8 cellular contexts compared by ENCODE assay signal in the genomic region with DNA sequence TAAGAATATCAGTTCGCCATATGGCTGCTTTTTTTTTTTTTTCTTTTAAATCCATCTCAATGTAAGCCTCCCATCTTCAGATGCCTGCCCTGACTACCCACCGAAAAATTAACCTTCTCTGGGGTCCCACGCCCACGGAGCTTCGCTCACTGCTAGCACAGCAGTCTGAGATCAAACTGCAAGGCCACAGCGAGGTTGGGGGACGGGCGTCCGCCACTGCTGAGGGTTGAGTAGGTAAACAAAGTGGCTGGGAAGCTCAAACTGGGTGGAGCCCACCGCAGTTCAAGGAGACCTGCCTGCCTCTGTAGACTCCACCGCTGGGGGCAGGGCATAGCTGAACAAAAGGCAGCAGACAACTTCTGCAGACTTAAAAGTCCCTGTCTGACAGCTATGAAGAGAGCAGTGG.
A peak's percentile ranks its signal among the peaks of the same experiment; 100 is the strongest.
DNase-seq lines count a peak whose midpoint lies in the region; ATAC-seq and TF ChIP-seq lines count a peak whose summit lies in the region.
"Not testable (repeated sequence)": the region's sequence is repeated elsewhere in the genome, so short reads cannot be mapped to it uniquely, and the experiment has no call there.

No MANE protein-coding gene starts in this region.

- H3K36me3 ChIP-seq in CD4-positive, alpha-beta memory T cell (ENCODE audit: insufficient read depth, low read length): not testable (repeated sequence)

- TF ChIP-seq CTCF in coronary artery (IDR thresholded peaks at IDR 0.05): not testable (repeated sequence)
- TF ChIP-seq CTCF in progenitor cell of endocrine pancreas (IDR thresholded peaks at IDR 0.05; ENCODE audit: unreplicated experiment): peak; percentile 43

- H3K4me1 Mint-ChIP-seq in CD4-positive, alpha-beta memory T cell: peaks cover 7 to 32% (median 18%) of the 10 kb centered on the region in 4 donors
- peaks cover 26 to 30% (median 28%) of the 10 kb centered on the region in 3 donors for H3K4me1 Mint-ChIP-seq in T-cell
- H3K4me1 Mint-ChIP-seq in progenitor cell of endocrine pancreas (ENCODE audit: low read depth): not testable (repeated sequence)

- POLR2A ChIA-PET in CD4-positive, alpha-beta memory T cell (lab: Charles Lee; ENCODE audit: partially characterized antibody): interaction anchor here (1.0 to 1.9 kb wide), 5 partner anchors 10 to 221 kb away, joined by 3 to 5 read pairs (median 4); no protein-coding TSS in a partner anchor
- POLR2A ChIA-PET in T-cell (lab: Charles Lee): interaction anchor here in 1 of 2 donors (0.7 kb wide), 1 partner anchor 10 kb away, joined by 3 read pairs; no protein-coding TSS in a partner anchor

- H3K27me3 Mint-ChIP-seq in CD4-positive, alpha-beta memory T cell; T-cell; progenitor cell of endocrine pancreas: not testable (repeated sequence)

- intact Hi-C loops in CD4-positive, alpha-beta memory T cell (cut with micrococcal nuclease): loop anchor here (10.0 kb wide), 1 partner anchor 49 kb away; no protein-coding TSS in a partner anchor

- peak in 3 of 4 experiments; percentile 58 to 88 (median 62) for ATAC-seq in T-cell (replicated peaks in 1 of 4)
- ATAC-seq in stimulated activated naive CD8-positive, alpha-beta T cell treated with anti-CD3 and anti-CD28 coated beads, Interleukin-15, Interleukin-2, amounts not matched to agents 100 U/mL and 50 U/mL, for 24 hours: not testable (repeated sequence)

- peaks cover 29 to 60% of the 10 kb centered on the region in 2 donors for H3K36me3 Mint-ChIP-seq in CD4-positive, alpha-beta memory T cell
- H3K36me3 Mint-ChIP-seq in T-cell: peaks cover 38% of the 10 kb centered on the region
- peaks cover 33% of the 10 kb centered on the region for H3K36me3 Mint-ChIP-seq in progenitor cell of endocrine pancreas (ENCODE audit: insufficient read depth)

- not testable (repeated sequence) for H3K4me3 ChIP-seq in CD4-positive, alpha-beta memory T cell (ENCODE audit: low read length in 2 of 2); coronary artery

- not testable (repeated sequence) for H3K27me3 ChIP-seq in CD4-positive, alpha-beta memory T cell (ENCODE audit: insufficient read depth, low read length)

- H3K27ac Mint-ChIP-seq in CD4-positive, alpha-beta memory T cell: peak overlapping the region in 3 of 7 donors; percentile 36 to 42 (median 39)
- H3K27ac Mint-ChIP-seq in T-cell (peak overlapping the region; percentile 84 to 86), progenitor cell of endocrine pancreas (peak overlapping the region; percentile 43)

- CTCF ChIA-PET in CD4-positive, alpha-beta memory T cell (lab: Charles Lee; ENCODE audit: partially characterized antibody): interaction anchor here (0.6 to 3.0 kb wide), 18 partner anchors 10 to 467 kb away, joined by 3 to 24 read pairs (median 4); no protein-coding TSS in a partner anchor
- CTCF ChIA-PET in T-cell (lab: Charles Lee): interaction anchor here (0.6 to 2.2 kb wide), 5 partner anchors 20 to 694 kb away, joined by 3 to 7 read pairs (median 4); no protein-coding TSS in a partner anchor

- H3K27ac ChIP-seq in CD4-positive, alpha-beta memory T cell (ENCODE audit: low read depth, low read length); coronary artery: not testable (repeated sequence)

- peak overlapping the region in 5 of 8 donors; percentile 17 to 57 (median 49) for H3K4me3 Mint-ChIP-seq in CD4-positive, alpha-beta memory T cell
- peak overlapping the region in 2 of 3 donors; percentile 57 to 62 for H3K4me3 Mint-ChIP-seq in T-cell
- H3K4me3 Mint-ChIP-seq in progenitor cell of endocrine pancreas (ENCODE audit: low read depth): not testable (repeated sequence)

- DNase-seq in CD4-positive, alpha-beta memory T cell: peak in 4 of 5 donors; percentile 16 to 36 (median 28)
- DNase-seq in T-cell: peak; percentile 6 to 73 (median 44)
- DNase-seq in activated CD4-positive, alpha-beta T cell treated with anti-CD3 and anti-CD28 coated beads, Interleukin-2, amount 50 U/mL, for 1 hour: peak; percentile 27
- DNase-seq in activated T-cell treated with anti-CD3 and anti-CD28 coated beads for 1 hour (ENCODE audit: low read depth): peak; percentile 11
- peak; percentile 11 for DNase-seq in activated gamma-delta T cell treated with anti-CD3 and anti-CD28 coated beads, Interleukin-2, amount 50 U/mL, for 16 hours (ENCODE audit: low read depth)
- DNase-seq in coronary artery (ENCODE audit: low spot score): peak; percentile 59
- DNase-seq in progenitor cell of endocrine pancreas (ENCODE audit: low spot score, unreplicated experiment): not testable (repeated sequence)
- DNase-seq in stimulated activated naive CD8-positive, alpha-beta T cell treated with anti-CD3 and anti-CD28 coated beads, Interleukin-15, Interleukin-2, amounts not matched to agents 100 U/mL and 50 U/mL, for 24 hours: peak; percentile 20

- peaks cover 0 to 20% (median 8%) of the 10 kb centered on the region in 8 donors for H3K9me3 Mint-ChIP-seq in CD4-positive, alpha-beta memory T cell
- peaks cover 0 to 11% (median 7%) of the 10 kb centered on the region in 3 donors for H3K9me3 Mint-ChIP-seq in T-cell
- peaks cover 14% of the 10 kb centered on the region for H3K9me3 Mint-ChIP-seq in progenitor cell of endocrine pancreas (ENCODE audit: low read depth)

- H3K9me3 ChIP-seq in CD4-positive, alpha-beta memory T cell (ENCODE audit: control insufficient read depth in 1 of 2, low read length in 2 of 2): not testable (repeated sequence)

- not testable (repeated sequence) for H3K4me1 ChIP-seq in CD4-positive, alpha-beta memory T cell (ENCODE audit: insufficient read depth, low read length)
